Comparison of ENCODE assay signal across 8 cellular contexts in genomic region chrX:109709129-109709631, GRCh38. TPM values are rescaled to one million over a fixed set of nuclear protein-coding genes. Genes with fewer than 3 reads are reported as not detected.
DNase-seq lines count a peak whose midpoint lies in the region; ATAC-seq and TF ChIP-seq lines count a peak whose summit lies in the region.

No MANE protein-coding gene starts in this region.

- TF ChIP-seq RAD21 in SK-N-SH (IDR thresholded peaks at IDR 0.05; ENCODE audit: low read length), result no peak

- H3K9me3 ChIP-seq in SK-N-SH, result no peaks in the 10 kb centered on the region
- H3K9me3 ChIP-seq in upper lobe of right lung, result no peaks in the 10 kb centered on the region

- H3K4me1 ChIP-seq in SK-N-SH (ENCODE audit: control insufficient read depth in 1 of 2, insufficient read depth in 2 of 2, low read depth in 1 of 2, low read length in 1 of 2) (peaks cover 0 to 13% of the 10 kb centered on the region in 2 experiments; a peak in 1 of 4 replicates), upper lobe of right lung (peaks cover 21% of the 10 kb centered on the region)

- H3K27me3 ChIP-seq in SK-N-SH (ENCODE audit: insufficient read depth), result peaks cover 4% of the 10 kb centered on the region; the same call in 1 of the 2 replicates
- no peaks in the 10 kb centered on the region for H3K27me3 ChIP-seq in upper lobe of right lung

- WGBS in SK-N-SH (ENCODE audit: low lambda C conversion rate), result 32% methylated on average over 3 of the region's 3 CpGs

- H3K36me3 ChIP-seq in SK-N-SH (replicated peaks in 1 of 2; ENCODE audit: control insufficient read depth in 1 of 2, insufficient read depth in 2 of 2, low read length in 1 of 2), result peaks cover 0 to 4% of the 10 kb centered on the region in 2 experiments
- H3K36me3 ChIP-seq in upper lobe of right lung, result no peaks in the 10 kb centered on the region

- peaks cover 6% of the 10 kb centered on the region for H3F3A ChIP-seq in SK-N-SH (replicated peaks; ENCODE audit: insufficient read depth)

- H3K9ac ChIP-seq in SK-N-SH, result no peak overlapping the region

- no peaks in the 10 kb centered on the region for H3K9me2 ChIP-seq in SK-N-SH

- DNase-seq in SK-N-SH (no peak), OCI-M1 (lab: John Stamatoyannopoulos, UW) (peak; percentile 36), foreskin fibroblast (peak; percentile 35 to 65), upper lobe of right lung (no peak), NCI-H1092 treated with DMSO at 0.1 percent for 48 hours (lab: John Stamatoyannopoulos, UW) (no peak), KG1 (lab: John Stamatoyannopoulos, UW) (no peak)

- H3K27ac ChIP-seq in SK-N-SH (ENCODE audit: low read depth in 2 of 2, low read length in 1 of 2), result peak overlapping the region in 1 of 2 experiments; percentile 22; a peak in 1 of 4 replicates
- H3K27ac ChIP-seq in upper lobe of right lung, result peak overlapping the region; percentile 17

- 0 out of 2 replicates have a peak overlapping the region, but pooled peaks have one; percentile 10 for H3K4me2 ChIP-seq in SK-N-SH

- POLR2A ChIA-PET in SK-N-SH (lab: Yijun Ruan, JAX), result no interaction called here

- no peak overlapping the region for H2AFZ ChIP-seq in SK-N-SH (ENCODE audit: low read depth)

- TF ChIP-seq CTCF in SK-N-SH (IDR thresholded peaks at IDR 0.05), result no peak
- no peak for TF ChIP-seq CTCF in foreskin fibroblast (IDR thresholded peaks at IDR 0.05; ENCODE audit: low read depth, low read length)
- TF ChIP-seq CTCF in upper lobe of right lung (IDR thresholded peaks at IDR 0.05), result no peak

- TF ChIP-seq EP300 in SK-N-SH (IDR thresholded peaks at IDR 0.05; ENCODE audit: borderline replicate concordance in 1 of 2, low read depth in 1 of 2, low read length in 1 of 2), result no peak

- ATAC-seq in SK-N-SH treated with all-trans-retinoic acid at 6 μM for 48 hours (no peak; the same call in 2 of the 3 replicates), HG02852 (IDR thresholded peaks at IDR 0.05; ENCODE audit: unreplicated experiment) (peak; percentile 67), upper lobe of right lung (peak; percentile 55)

- CTCF ChIA-PET in SK-N-SH (lab: Yijun Ruan, JAX), result interaction anchor here (0.6 to 1.8 kb wide), 5 partner anchors 10 to 148 kb away, joined by 3 to 8 read pairs (median 3); no protein-coding TSS in a partner anchor

- intact Hi-C loops in upper lobe of right lung (cut with DNase I), result no loop called here

- H3K79me2 ChIP-seq in SK-N-SH (ENCODE audit: insufficient read depth), result peaks cover 98% of the 10 kb centered on the region

- H4K20me1 ChIP-seq in SK-N-SH (ENCODE audit: insufficient read depth), result peaks cover 5% of the 10 kb centered on the region; the same call in 1 of the 2 replicates

- H3K4me3 ChIP-seq in SK-N-SH (ENCODE audit: low read depth in 2 of 2, low read length in 1 of 2), result no peak overlapping the region
- no peak overlapping the region for H3K4me3 ChIP-seq in foreskin fibroblast (ENCODE audit: low read depth in 1 of 2, low read length in 2 of 2)
- no peak overlapping the region for H3K4me3 ChIP-seq in upper lobe of right lung

TF ChIP-seq in SK-N-SH, 30 proteins besides CTCF, POLR2A, EP300 and RAD21:
- no peak for TF ChIP-seq RCOR1 (IDR thresholded peaks at IDR 0.05; ENCODE audit: low read length)
- TF ChIP-seq POLR2AphosphoS5 (IDR thresholded peaks at IDR 0.05; ENCODE audit: low read depth, low read length), result no peak
- no peak for TF ChIP-seq RFX5 (IDR thresholded peaks at IDR 0.05; ENCODE audit: low read length)
- TF ChIP-seq PBX3 (IDR thresholded peaks at IDR 0.05), result no peak
- TF ChIP-seq YY1 (IDR thresholded peaks at IDR 0.05; ENCODE audit: low read depth), result no peak
- TF ChIP-seq NRF1 (IDR thresholded peaks at IDR 0.05; ENCODE audit: low read depth, low read length), result no peak
- no peak for TF ChIP-seq FOXM1 (IDR thresholded peaks at IDR 0.05; ENCODE audit: low read depth)

TF ChIP-seq in SK-N-SH treated with all-trans-retinoic acid at 6 μM for 48 hours, 23 proteins besides CTCF, POLR2A, EP300 and RAD21:
- TF ChIP-seq PPARA (CRISPR knock-in tag; IDR thresholded peaks at IDR 0.05; ENCODE audit: borderline replicate concordance), result no peak
- TF ChIP-seq ESRRG (CRISPR knock-in tag; IDR thresholded peaks at IDR 0.05), result no peak

RNA-seq across cellular contexts. Expression of gene ACSL4, which starts 23.9 kb away (rescaled TPM):
- 17.5 and 18.1 TPM in 2 replicates for polyA plus RNA-seq in SK-N-SH (2012; rRNA removed)
- 20.2 and 23.3 TPM in 2 replicates for polyA plus RNA-seq in SK-N-SH (2012; cell fraction: cytosol; rRNA removed)
- 10.0 and 18.6 TPM in 2 replicates for polyA plus RNA-seq in SK-N-SH (2012; cell fraction: nucleus; rRNA removed)
- total RNA-seq in upper lobe of right lung, result 140 TPM

Comparison
In these comparisons a context has a peak if more than half of its experiments do, and no peak if none do; other contexts are left out.
1. DNase-seq: peak in OCI-M1 (single experiment) and foreskin fibroblast (2 of 2); none in SK-N-SH (single experiment), upper lobe of right lung (single experiment), NCI-H1092 treated with DMSO at 0.1 percent for 48 hours (single experiment) and KG1 (single experiment).